In genomic region chr19:44756089-44756562, GRCh38 we compare ENCODE assay signal across 15 cellular contexts. TPM values are rescaled to one million over a fixed set of nuclear protein-coding genes. Genes with fewer than 3 reads are reported as not detected.
DNase-seq lines count a peak whose midpoint lies in the region; ATAC-seq and TF ChIP-seq lines count a peak whose summit lies in the region.
"Had no signal": no experiment of that assay in that cellular context is flagged by ENCODE, and none has a peak within 500 bp of the region (broad histone marks: within the 10 kb centered on the region; RNA-seq: fewer than 3 reads in every experiment).

No MANE protein-coding gene starts in this region.

- TF ChIP-seq POLR2A in gastroesophageal sphincter (IDR thresholded peaks at IDR 0.05), result no peak
- TF ChIP-seq POLR2A in gastrocnemius medialis (IDR thresholded peaks at IDR 0.05), result no peak

- peaks cover 14% of the 10 kb centered on the region for H3K79me2 ChIP-seq in PC-3 (ENCODE audit: low read length)

- 100% methylated on average over 1 of the region's 7 CpGs; no CpG with 5 or more reads in 1 of the 2 donors for WGBS in gastroesophageal sphincter (ENCODE audit: low coverage in 1 of 2), 2 donors
- 84% methylated on average over 7 of the region's 7 CpGs; no CpG with 5 or more reads in 1 of the 2 experiments for WGBS in endodermal cell (ENCODE audit: insufficient coverage in 1 of 2, insufficient read length in 1 of 2), 2 experiments

- no peak for TF ChIP-seq EP300 in gastroesophageal sphincter (IDR thresholded peaks at IDR 0.05)

- H3K4me3 ChIP-seq in Caco-2 (ENCODE audit: low read depth, low read length) (no peak overlapping the region), gastroesophageal sphincter (no peak overlapping the region), gastrocnemius medialis (no peak overlapping the region), PC-3 (ENCODE audit: low read length) (no peak overlapping the region), endodermal cell (ENCODE audit: low read length) (no peak overlapping the region)

- in situ Hi-C loops in gastrocnemius medialis (cut with MboI; ENCODE audit: low sequenced_read_pairs in 4 of 4), result no loop called here

- no peak overlapping the region for H3K9ac ChIP-seq in PC-3 (ENCODE audit: low read length)
- no peak overlapping the region for H3K9ac ChIP-seq in endodermal cell (ENCODE audit: extremely low read depth, low read length, poor library complexity, severe bottlenecking)
- H3K9ac ChIP-seq: SK-N-SH had no signal

- peak overlapping the region; percentile 27 for H3K27ac Mint-ChIP-seq in Caco-2 (ENCODE audit: unreplicated experiment)
- peak overlapping the region; percentile 69 to 77 for H3K27ac Mint-ChIP-seq in T-cell
- H3K27ac Mint-ChIP-seq in endodermal cell, result no peak overlapping the region

- H3K9me3 ChIP-seq in Caco-2 (no peaks in the 10 kb centered on the region), gastroesophageal sphincter (no peaks in the 10 kb centered on the region), gastrocnemius medialis (no peaks in the 10 kb centered on the region), PC-3 (ENCODE audit: low read length) (no peaks in the 10 kb centered on the region), endodermal cell (ENCODE audit: control insufficient read depth, low read length) (no peaks in the 10 kb centered on the region)
- H3K9me3 ChIP-seq: SK-N-SH had no signal

- CTCF ChIA-PET in Caco-2 (lab: Charles Lee), result interaction anchor here (0.8 kb wide), 1 partner anchor 14 kb away, joined by 11 read pairs; no protein-coding TSS in a partner anchor
- CTCF ChIA-PET in T-cell (lab: Charles Lee), result no interaction called here
- CTCF ChIA-PET in PC-3 (lab: Charles Lee), result no interaction called here

- BruUV-seq in Caco-2 (replicated peaks; lab: Mats Ljungman, UMichigan) (no TSS peak), PC-3 (replicated peaks; lab: Mats Ljungman, UMichigan) (no TSS peak)

- no peaks in the 10 kb centered on the region for H4K20me1 ChIP-seq in PC-3 (ENCODE audit: low read length)

- H3K4me1 Mint-ChIP-seq in Caco-2 (ENCODE audit: low read depth, unreplicated experiment), result no peaks in the 10 kb centered on the region
- peaks cover 57 to 71% (median 67%) of the 10 kb centered on the region in 3 donors for H3K4me1 Mint-ChIP-seq in T-cell
- peaks cover 13% of the 10 kb centered on the region for H3K4me1 Mint-ChIP-seq in endodermal cell

- ATAC-seq in T-cell (replicated peaks in 1 of 4), result no peak
- no peak for ATAC-seq in gastroesophageal sphincter
- ATAC-seq in gastrocnemius medialis, result no peak
- ATAC-seq in PC-3, result no peak

- DNase-seq in Caco-2 (no peak), T-cell (no peak), gastrocnemius medialis (no peak), PC-3 (no peak), cortex of kidney (lab: John Stamatoyannopoulos, UW) (no peak), DMS 273 (lab: John Stamatoyannopoulos, UW; ENCODE audit: unreplicated experiment) (no peak), endodermal cell (no peak)
- DNase-seq: SK-N-SH had no signal

- intact Hi-C loops in Caco-2 (cut with micrococcal nuclease; ENCODE audit: unreplicated experiment), result no loop called here
- intact Hi-C loops in gastrocnemius medialis (cut with DNase I; ENCODE audit: low total_unique reads), result no loop called here
- intact Hi-C loops in PC-3 (cut with micrococcal nuclease), result no loop called here

- H3K4me3 Mint-ChIP-seq in Caco-2 (ENCODE audit: unreplicated experiment), result no peak overlapping the region
- peak overlapping the region in 1 of 3 donors; percentile 89 for H3K4me3 Mint-ChIP-seq in T-cell
- no peak overlapping the region for H3K4me3 Mint-ChIP-seq in endodermal cell

- H3K27ac ChIP-seq in gastroesophageal sphincter (peak overlapping the region; percentile 21 to 93 (median 89)), gastrocnemius medialis (peak overlapping the region; percentile 86 to 96 (median 92)), PC-3 (ENCODE audit: low read length) (no peak overlapping the region), endodermal cell (ENCODE audit: low read depth, low read length) (no peak overlapping the region)

- peaks cover 6% of the 10 kb centered on the region for H3F3A ChIP-seq in PC-3 (ENCODE audit: low read length, unreplicated experiment)

- H3K9me3 Mint-ChIP-seq in Caco-2 (ENCODE audit: unreplicated experiment) (no peaks in the 10 kb centered on the region), T-cell (no peaks in the 10 kb centered on the region), endodermal cell (no peaks in the 10 kb centered on the region)

- H3K36me3 ChIP-seq in Caco-2 (ENCODE audit: control insufficient read depth, insufficient read depth, low read length), result peaks cover 1% of the 10 kb centered on the region
- peaks cover 0 to 71% of the 10 kb centered on the region in 2 donors for H3K36me3 ChIP-seq in gastroesophageal sphincter
- H3K36me3 ChIP-seq in gastrocnemius medialis, result peaks cover 0 to 41% of the 10 kb centered on the region in 2 donors
- peaks cover 7% of the 10 kb centered on the region; the same call in 1 of the 2 replicates for H3K36me3 ChIP-seq in PC-3 (ENCODE audit: low read depth, low read length)
- H3K36me3 ChIP-seq in endodermal cell (ENCODE audit: control insufficient read depth, insufficient read depth, low read length), result peaks cover 4% of the 10 kb centered on the region

- H3K9me2 ChIP-seq in PC-3 (replicated peaks; ENCODE audit: low read length), result no peaks in the 10 kb centered on the region
- H3K9me2 ChIP-seq: SK-N-SH had no signal

- no peak for TF ChIP-seq CTCF in Caco-2 (IDR thresholded peaks at IDR 0.05; ENCODE audit: insufficient read depth in 1 of 2, low read depth in 1 of 2, low read length in 1 of 2, severe bottlenecking in 1 of 2, unreplicated experiment in 1 of 2)
- no peak for TF ChIP-seq CTCF in gastroesophageal sphincter (IDR thresholded peaks at IDR 0.05)
- no peak for TF ChIP-seq CTCF in gastrocnemius medialis (IDR thresholded peaks at IDR 0.05 in 4 of 5, conservative IDR thresholded peaks at IDR 0.05 in 1 of 5)
- no peak for TF ChIP-seq CTCF in PC-3 (conservative IDR thresholded peaks at IDR 0.05; ENCODE audit: low read depth, low read length)
- no peak for TF ChIP-seq CTCF in endodermal cell (conservative IDR thresholded peaks at IDR 0.05)

- H2AFZ ChIP-seq in PC-3 (ENCODE audit: low read length), result no peak overlapping the region

- H3K27me3 Mint-ChIP-seq in Caco-2 (ENCODE audit: insufficient read depth, unreplicated experiment) (no peaks in the 10 kb centered on the region), T-cell (no peaks in the 10 kb centered on the region), endodermal cell (ENCODE audit: insufficient read depth) (peaks cover 86% of the 10 kb centered on the region)

- peaks cover 32% of the 10 kb centered on the region for H3K36me3 Mint-ChIP-seq in Caco-2 (ENCODE audit: insufficient read depth, unreplicated experiment)
- peaks cover 26% of the 10 kb centered on the region for H3K36me3 Mint-ChIP-seq in T-cell
- H3K36me3 Mint-ChIP-seq in endodermal cell (ENCODE audit: low read depth), result no peaks in the 10 kb centered on the region

- no peak overlapping the region for H3K4me2 ChIP-seq in PC-3 (ENCODE audit: low read length)
- H3K4me2 ChIP-seq: SK-N-SH had no signal

- H3K4me1 ChIP-seq in Caco-2 (peaks cover 22% of the 10 kb centered on the region), gastroesophageal sphincter (peaks cover 0 to 89% (median 57%) of the 10 kb centered on the region in 3 donors), gastrocnemius medialis (peaks cover 53% of the 10 kb centered on the region in 2 donors), PC-3 (ENCODE audit: insufficient read depth, low read length) (peaks cover 32% of the 10 kb centered on the region), endodermal cell (ENCODE audit: control insufficient read depth, insufficient read depth, low read length) (peaks cover 4% of the 10 kb centered on the region)

- POLR2A ChIA-PET in Caco-2 (lab: Charles Lee) (no interaction called here), T-cell (lab: Charles Lee) (interaction anchor here in 1 of 2 donors (0.6 kb wide), 1 partner anchor 112 kb away, joined by 3 read pairs; the partner anchor contains the start of gene PVR), PC-3 (lab: Charles Lee; ENCODE audit: unreplicated experiment) (no interaction called here)

- H3K27me3 ChIP-seq in Caco-2 (replicated peaks; ENCODE audit: control insufficient read depth, insufficient read depth, low read length), result no peaks in the 10 kb centered on the region
- H3K27me3 ChIP-seq in gastroesophageal sphincter, result no peaks in the 10 kb centered on the region
- H3K27me3 ChIP-seq in gastrocnemius medialis, result no peaks in the 10 kb centered on the region
- no peaks in the 10 kb centered on the region for H3K27me3 ChIP-seq in PC-3 (ENCODE audit: low read length)
- H3K27me3 ChIP-seq in endodermal cell (ENCODE audit: control insufficient read depth, insufficient read depth, low read length, poor library complexity, severe bottlenecking), result peaks cover 41% of the 10 kb centered on the region

RNA-seq across cellular contexts. Expression of gene BCL3, which starts 7.6 kb away (rescaled TPM):
- 15.5 and 21.3 TPM in 2 replicates for total RNA-seq in Caco-2 (2022)
- total RNA-seq in T-cell, result 100 to 1,000 TPM in 1 of 5 donors, 10 to 100 TPM in 4; 18.7 to 103 (median 19.4) TPM
- total RNA-seq in gastroesophageal sphincter, result 10 to 100 TPM; 13.2 to 37.7 (median 16.4) TPM
- total RNA-seq in gastrocnemius medialis, result 10 to 100 TPM in 1 of 4 donors, 1 to 10 TPM in 3; 7.2 to 15.7 (median 8.5) TPM
- 22.9 and 25.5 TPM in 2 replicates for total RNA-seq in PC-3 (2014; rRNA removed)
- total RNA-seq in endodermal cell, result 1 to 10 TPM; 1.8 to 6.2 TPM
- polyA plus RNA-seq in endodermal cell (2013, experiment 1 of 2), result 2.0 TPM
- 3.0 TPM for polyA plus RNA-seq in endodermal cell (2013, experiment 2 of 2)

RNA-seq across cellular contexts. Expression of gene CBLC, which starts 21.6 kb away (rescaled TPM):
- 42.3 and 43.6 TPM in 2 replicates for total RNA-seq in Caco-2 (2022)
- under 1 TPM in 2 of 5 donors, not detected in 3; 0.25 to 0.30 TPM for total RNA-seq in T-cell
- 1 to 10 TPM in 1 of 4 donors, under 1 TPM in 1, not detected in 2; 0.93 to 1.0 TPM for total RNA-seq in gastroesophageal sphincter
- total RNA-seq in gastrocnemius medialis, result under 1 TPM in 1 of 4 donors, not detected in 3; 0.49 TPM
- total RNA-seq in PC-3 (2014; rRNA removed), result 25.4 and 26.4 TPM in 2 replicates
- 10 to 100 TPM in 1 of 2 donors, 1 to 10 TPM in 1; 6.6 to 15.5 TPM for total RNA-seq in endodermal cell
- 1.9 TPM for polyA plus RNA-seq in endodermal cell (2013, experiment 1 of 2)
- 0.83 TPM for polyA plus RNA-seq in endodermal cell (2013, experiment 2 of 2)
- total RNA-seq: Daoy, M059J, NCI-H460, posterior vena cava had no signal
- polyA plus RNA-seq: SK-N-SH had no signal

RNA-seq across cellular contexts. Expression of gene BCAM, which starts 52.8 kb away (rescaled TPM):
- total RNA-seq in Caco-2 (2022), result 230 and 244 TPM in 2 replicates
- 1 to 10 TPM in 1 of 5 donors, under 1 TPM in 3, not detected in 1; 0.39 to 1.0 (median 0.87) TPM for total RNA-seq in T-cell
- total RNA-seq in gastroesophageal sphincter, result 10 to 100 TPM; 24.1 to 52.7 (median 36.9) TPM
- total RNA-seq in gastrocnemius medialis, result 10 to 100 TPM; 10.2 to 24.6 (median 23.6) TPM
- total RNA-seq in PC-3 (2014; rRNA removed), result 12.9 and 18.7 TPM in 2 replicates
- 10 to 100 TPM; 62.9 to 64.0 TPM for total RNA-seq in endodermal cell
- 30.6 TPM for polyA plus RNA-seq in endodermal cell (2013, experiment 1 of 2)
- polyA plus RNA-seq in endodermal cell (2013, experiment 2 of 2), result 22.0 TPM

RNA-seq across cellular contexts. Expression of gene CEACAM16, which starts 57.2 kb away (rescaled TPM):
- not detected in 2 replicates for total RNA-seq in Caco-2 (2022)
- not detected for total RNA-seq in T-cell
- total RNA-seq in gastroesophageal sphincter, result not detected
- not detected for total RNA-seq in gastrocnemius medialis
- not detected in 2 replicates for total RNA-seq in PC-3 (2014; rRNA removed)
- total RNA-seq in endodermal cell, result not detected
- polyA plus RNA-seq in endodermal cell (2013, experiment 1 of 2), result not detected
- not detected for polyA plus RNA-seq in endodermal cell (2013, experiment 2 of 2)
- total RNA-seq: bronchial epithelial cell, Daoy, M059J, NCI-H460, posterior vena cava had no signal
- polyA plus RNA-seq: keratinocyte, SK-N-SH had no signal

Comparison
In these comparisons a context has a peak if more than half of its experiments do, and no peak if none do; other contexts are left out.
1. H3K27ac ChIP-seq: peak in gastroesophageal sphincter (4 of 4) and gastrocnemius medialis (4 of 4); none in PC-3 (single experiment) and endodermal cell (single experiment).